ENCODE assay signal across 9 cellular contexts in genomic region chr12:14723763-14724162, GRCh38. TPM values are rescaled to one million over a fixed set of nuclear protein-coding genes. Genes with fewer than 3 reads are reported as not detected.
A peak's percentile ranks its signal among the peaks of the same experiment; 100 is the strongest.
DNase-seq lines count a peak whose midpoint lies in the region; ATAC-seq and TF ChIP-seq lines count a peak whose summit lies in the region.
"Had no signal": no experiment of that assay in that cellular context is flagged by ENCODE, and none has a peak within 500 bp of the region (broad histone marks: within the 10 kb centered on the region; RNA-seq: fewer than 3 reads in every experiment).

No MANE protein-coding gene starts in this region.

- H3K79me2 ChIP-seq in PC-9 (ENCODE audit: low read depth) = no peaks in the 10 kb centered on the region

- 64% methylated on average over 4 of the region's 4 CpGs for WGBS in prostate gland

- H3K4me1 ChIP-seq in PC-9 (replicated peaks; ENCODE audit: insufficient read depth) (no peaks in the 10 kb centered on the region), prostate gland (replicated peaks) (no peaks in the 10 kb centered on the region)

- H3K36me3 ChIP-seq in PC-9 (ENCODE audit: low read depth) (no peaks in the 10 kb centered on the region), prostate gland (no peaks in the 10 kb centered on the region)

- no peaks in the 10 kb centered on the region; the same call in 1 of the 2 replicates for H3K9me2 ChIP-seq in PC-9 (ENCODE audit: insufficient read depth)

- intact Hi-C loops in PC-9 (cut with micrococcal nuclease; ENCODE audit: unreplicated experiment) = loop anchor here (1.0 to 5.0 kb wide), 6 partner anchors 51 to 799 kb away; partner anchors contain the start of gene RERG
- intact Hi-C loops in prostate gland (cut with DNase I) = no loop called here

- H3K4me3 Mint-ChIP-seq in activated T-cell treated with anti-CD3 and anti-CD28 coated beads, Interleukin-2, amount 50 U/mL, for 4 hours = no peak overlapping the region
- H3K4me3 Mint-ChIP-seq: IgD-negative memory B cell had no signal

- H3K4me2 ChIP-seq in PC-9 = no peak overlapping the region

- H3K4me3 ChIP-seq in HFF-Myc (replicated peaks; ENCODE audit: low read depth, low read length) (no peak overlapping the region), PC-9 (no peak overlapping the region), foreskin fibroblast (ENCODE audit: low read depth in 1 of 2, low read length in 2 of 2) (no peak overlapping the region), prostate gland (no peak overlapping the region)

- peak; percentile 57 to 65 for ATAC-seq in activated T-cell treated with anti-CD3 and anti-CD28 coated beads, Interleukin-2, amount 50 U/mL, for 4 hours
- no peak for ATAC-seq in HG03460 (IDR thresholded peaks at IDR 0.05; ENCODE audit: unreplicated experiment)

- H3K27me3 ChIP-seq in PC-9 (ENCODE audit: insufficient read depth, low read depth) (no peaks in the 10 kb centered on the region), prostate gland (replicated peaks; ENCODE audit: insufficient read depth) (no peaks in the 10 kb centered on the region)

- no peak for TF ChIP-seq POLR2A in prostate gland (IDR thresholded peaks at IDR 0.05)

- peaks cover 5% of the 10 kb centered on the region for H3K9me3 Mint-ChIP-seq in activated T-cell treated with anti-CD3 and anti-CD28 coated beads, Interleukin-2, amount 50 U/mL, for 4 hours

- peak; percentile 72 for TF ChIP-seq CTCF in HFF-Myc (IDR thresholded peaks at IDR 0.05; ENCODE audit: low read depth, low read length, missing control alignments)
- peak; percentile 83 for TF ChIP-seq CTCF in PC-9 (conservative IDR thresholded peaks at IDR 0.05)
- peak; percentile 82 for TF ChIP-seq CTCF in foreskin fibroblast (IDR thresholded peaks at IDR 0.05; ENCODE audit: low read depth, low read length)
- TF ChIP-seq CTCF in prostate gland (IDR thresholded peaks at IDR 0.05) = peak in 3 of 4 experiments; percentile 58 to 75 (median 67)

- no peaks in the 10 kb centered on the region for H3K36me3 Mint-ChIP-seq in activated T-cell treated with anti-CD3 and anti-CD28 coated beads, Interleukin-2, amount 50 U/mL, for 4 hours (ENCODE audit: insufficient read depth)

- no peaks in the 10 kb centered on the region for H3K4me1 Mint-ChIP-seq in activated T-cell treated with anti-CD3 and anti-CD28 coated beads, Interleukin-2, amount 50 U/mL, for 4 hours (ENCODE audit: low read depth)

- H3K27ac ChIP-seq in PC-9 (no peak overlapping the region), prostate gland (no peak overlapping the region)

- no TSS peak for BruUV-seq in PC-9 (replicated peaks; lab: Mats Ljungman, UMichigan)

- H4K20me1 ChIP-seq in PC-9 (ENCODE audit: insufficient read depth) = no peaks in the 10 kb centered on the region

- DNase-seq in COLO668 (lab: John Stamatoyannopoulos, UW; ENCODE audit: unreplicated experiment) (peak; percentile 27), HFF-Myc (ENCODE audit: extremely low read depth, low read depth) (peak; percentile 22), PC-9 (peak; percentile 36 to 50), foreskin fibroblast (peak; percentile 32 to 74), prostate gland (ENCODE audit: low spot score) (peak; percentile 61), cortex of kidney (lab: John Stamatoyannopoulos, UW) (no peak)
- DNase-seq in activated T-cell treated with anti-CD3 and anti-CD28 coated beads, Interleukin-2, amount 50 U/mL, for 4 hours = peak; percentile 49

- H2AFZ ChIP-seq in PC-9 = no peak overlapping the region

- H3K27me3 Mint-ChIP-seq in activated T-cell treated with anti-CD3 and anti-CD28 coated beads, Interleukin-2, amount 50 U/mL, for 4 hours (ENCODE audit: low read depth) = peaks cover 13% of the 10 kb centered on the region

- CTCF ChIA-PET in PC-9 (lab: Charles Lee) = interaction anchor here (0.6 to 1.2 kb wide), 3 partner anchors 87 to 556 kb away, joined by 3 to 7 read pairs (median 4); partner anchors contain the start of gene RERG

- POLR2A ChIA-PET in PC-9 (lab: Charles Lee; ENCODE audit: unreplicated experiment) = interaction anchor here (0.5 kb wide), 1 partner anchor 47 kb away, joined by 3 read pairs; a partner anchor contains a TSS

- no peaks in the 10 kb centered on the region for H3F3A ChIP-seq in PC-9 (ENCODE audit: insufficient read depth, low read depth)

- H3K9me3 ChIP-seq in PC-9 (ENCODE audit: insufficient read depth, low read depth) (peaks cover 3% of the 10 kb centered on the region; the same call in 1 of the 2 replicates), prostate gland (no peaks in the 10 kb centered on the region)

RNA-seq across cellular contexts. Expression of gene GUCY2C, which starts 27.4 kb away (rescaled TPM):
- total RNA-seq in PC-9 (2021) (not detected in 2 replicates), prostate gland (under 1 TPM in 1 of 2 donors, not detected in 1; 0.11 TPM)
- total RNA-seq in activated T-cell treated with anti-CD3 and anti-CD28 coated beads, Interleukin-2, amount 50 U/mL, for 4 hours = not detected
